8 cellular contexts compared by ENCODE assay signal in the genomic region with DNA sequence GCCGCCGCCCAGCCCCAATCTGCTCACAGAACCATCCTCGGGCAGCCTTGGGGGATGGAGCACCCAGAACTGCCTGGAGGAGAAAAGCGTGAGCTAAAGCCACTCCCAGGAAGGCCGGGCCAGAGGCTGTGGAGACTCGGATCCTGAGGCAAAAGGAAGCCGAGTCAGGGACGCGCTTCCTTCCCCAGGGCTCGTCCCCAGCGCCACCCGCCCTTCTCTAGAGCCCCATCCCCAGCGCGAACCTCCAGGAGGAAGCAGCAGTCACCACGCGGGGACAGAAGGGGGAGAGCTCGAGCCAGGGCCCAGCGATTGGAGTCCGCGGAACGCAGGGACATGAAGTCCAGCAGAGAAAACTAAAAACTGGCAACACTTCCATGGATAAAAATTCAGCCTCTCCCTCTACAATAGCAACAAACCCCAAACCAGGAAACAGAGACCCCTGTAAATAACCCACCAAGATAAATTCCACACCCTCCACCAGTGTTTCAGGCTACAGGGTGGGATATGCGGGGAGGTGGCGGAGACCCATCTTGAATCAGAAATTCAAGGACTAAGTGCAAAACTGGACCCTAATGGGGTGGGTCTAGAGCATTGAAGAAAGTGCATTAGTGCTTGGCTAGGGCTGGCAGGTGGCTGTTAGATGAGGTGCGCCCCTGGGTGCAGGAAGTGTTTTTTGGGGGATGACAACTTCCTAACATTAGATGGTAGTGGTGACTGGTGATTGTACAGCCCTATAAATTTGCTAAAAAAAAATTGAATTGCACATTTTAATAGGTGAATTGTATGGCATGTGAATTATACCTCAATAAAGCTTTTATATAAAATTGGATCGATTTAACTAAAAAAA.
DNase-seq lines count a peak whose midpoint lies in the region; ATAC-seq, FAIRE-seq and TF ChIP-seq lines count a peak whose summit lies in the region.

No MANE protein-coding gene starts in this region.

- H3K27ac Mint-ChIP-seq in neural progenitor cell = no peak overlapping the region

- H3K36me3 ChIP-seq in neural progenitor cell = no peaks in the 10 kb centered on the region

- H3K9me3 ChIP-seq in neural progenitor cell (ENCODE audit: low read depth) = no peaks in the 10 kb centered on the region

- H3K36me3 Mint-ChIP-seq in neural progenitor cell = peaks cover 14% of the 10 kb centered on the region

- no peak overlapping the region for H3K4me3 Mint-ChIP-seq in neural progenitor cell

- no peak for FAIRE-seq in GM12892 (lab: Jason Lieb, UNC)

- peak overlapping the region; percentile 66 for H3K4me2 ChIP-seq in neural progenitor cell

- no peak overlapping the region for H3K27ac ChIP-seq in neural progenitor cell

- peaks cover 5% of the 10 kb centered on the region for H3K27me3 Mint-ChIP-seq in neural progenitor cell (ENCODE audit: insufficient read depth, low read depth)

- peak; percentile 67 for TF ChIP-seq CTCF in neural progenitor cell (IDR thresholded peaks at IDR 0.05)

- H3K4me1 Mint-ChIP-seq in neural progenitor cell = peaks cover 7% of the 10 kb centered on the region

- no peaks in the 10 kb centered on the region for H3K27me3 ChIP-seq in neural progenitor cell

- peaks cover 4% of the 10 kb centered on the region for H3K4me1 ChIP-seq in neural progenitor cell

- peak; percentile 15 for DNase-seq in DMS79 treated with DMSO at 0.1 percent for 48 hours (lab: John Stamatoyannopoulos, UW)
- peak; percentile 55 for DNase-seq in M059J (ENCODE audit: low read depth)
- DNase-seq in activated T-cell treated with anti-CD3 and anti-CD28 coated beads, Interleukin-2, amount 50 U/mL, for 48 hours = peak; percentile 49 to 55
- peak; percentile 55 for DNase-seq in glomerular visceral epithelial cell (ENCODE audit: extremely low spot score)
- DNase-seq in neural progenitor cell (ENCODE audit: low spot score) = peak; percentile 86
- no peak for DNase-seq in NCI-H446 treated with DMSO at 0.1 percent for 48 hours (lab: John Stamatoyannopoulos, UW)
- no peak for DNase-seq in GM12892 (ENCODE audit: insufficient read length)

- H2AFZ ChIP-seq in neural progenitor cell (replicated peaks) = peak overlapping the region; percentile 69

- no peaks in the 10 kb centered on the region for H4K20me1 ChIP-seq in neural progenitor cell (ENCODE audit: low read depth)

- no peak for TF ChIP-seq POLR2A in GM12892 (IDR thresholded peaks at IDR 0.05; ENCODE audit: low read depth, low read length)

- H3K9me3 Mint-ChIP-seq in neural progenitor cell = no peaks in the 10 kb centered on the region

- H3K79me2 ChIP-seq in neural progenitor cell (ENCODE audit: low read depth) = no peaks in the 10 kb centered on the region

- ATAC-seq in GM18520 (IDR thresholded peaks at IDR 0.05; ENCODE audit: unreplicated experiment) = no peak

- peak overlapping the region; percentile 11 for H3K4me3 ChIP-seq in neural progenitor cell

- peaks cover 6% of the 10 kb centered on the region for H3F3A ChIP-seq in neural progenitor cell (ENCODE audit: low read depth)

- no peak overlapping the region for H3K9ac ChIP-seq in neural progenitor cell

Comparison
In these comparisons a context has a peak if more than half of its experiments do, and no peak if none do; other contexts are left out.
1. DNase-seq: peak in DMS79 treated with DMSO at 0.1 percent for 48 hours (single experiment), M059J (single experiment), activated T-cell treated with anti-CD3 and anti-CD28 coated beads, Interleukin-2, amount 50 U/mL, for 48 hours (2 of 2), glomerular visceral epithelial cell (single experiment) and neural progenitor cell (single experiment); none in NCI-H446 treated with DMSO at 0.1 percent for 48 hours (single experiment) and GM12892 (single experiment).